In the genomic region with DNA sequence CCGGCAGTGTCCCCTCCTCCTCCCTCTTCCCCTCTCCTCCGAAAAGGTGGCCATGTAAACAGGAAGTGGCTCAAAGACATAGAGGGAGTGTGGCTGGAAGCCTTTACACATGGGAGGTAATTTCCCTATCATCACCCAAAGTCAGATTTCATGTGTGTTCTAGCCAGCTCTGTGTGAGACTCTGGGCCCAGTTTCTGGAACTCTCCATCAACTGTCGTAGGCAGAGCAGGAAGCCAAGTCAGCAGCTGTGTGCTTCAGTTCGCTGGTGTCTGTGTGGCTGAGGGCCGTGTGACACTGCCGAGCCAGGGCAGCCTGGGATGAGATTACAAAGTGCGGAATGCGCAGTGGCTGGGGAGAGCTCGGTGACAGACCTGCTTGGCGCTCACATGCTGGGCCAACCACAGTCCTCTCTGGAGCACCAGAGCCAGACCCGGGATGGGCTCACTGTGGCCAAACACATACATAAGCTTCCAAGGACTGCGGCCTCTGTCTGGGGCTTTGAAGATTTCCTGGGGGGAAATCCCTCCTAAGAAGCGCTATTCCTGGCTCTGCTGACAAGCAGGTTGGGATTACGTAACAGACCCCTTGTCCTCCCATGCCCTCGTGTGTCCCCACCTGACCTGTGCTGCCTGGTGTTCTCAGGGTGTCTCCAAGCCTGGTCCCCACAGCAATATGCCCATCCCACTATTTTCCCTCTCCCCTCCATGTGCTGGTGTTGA, we compare ENCODE assay signal across 8 cellular contexts. TPM values are rescaled to one million over a fixed set of nuclear protein-coding genes. Genes with fewer than 3 reads are reported as not detected.
A peak's percentile ranks its signal among the peaks of the same experiment; 100 is the strongest.
DNase-seq lines count a peak whose midpoint lies in the region; ATAC-seq and TF ChIP-seq lines count a peak whose summit lies in the region.

No MANE protein-coding gene starts in this region.

- H3K4me2 ChIP-seq in BLaER1 treated with 17β-estradiol and CSF1 and Interleukin-3, amounts not matched to agents 10 nM and 100 nM = peak overlapping the region; percentile 74 to 96 (median 86)

- H3K9me3 Mint-ChIP-seq in osteocyte (ENCODE audit: unreplicated experiment) = no peaks in the 10 kb centered on the region

- H4K20me1 ChIP-seq in BLaER1 treated with 17β-estradiol and CSF1 and Interleukin-3, amounts not matched to agents 10 nM and 100 nM = peaks cover 0 to 8% (median 0%) of the 10 kb centered on the region in 11 experiments; a peak in 2 of 22 replicates

- H3K4me1 ChIP-seq in BLaER1 treated with 17β-estradiol and CSF1 and Interleukin-3, amounts not matched to agents 10 nM and 100 nM = peaks cover 63 to 85% (median 80%) of the 10 kb centered on the region in 10 experiments
- peaks cover 0 to 26% (median 0%) of the 10 kb centered on the region in 4 donors for H3K4me1 ChIP-seq in Peyer's patch

- H3K27ac ChIP-seq in BLaER1 treated with 17β-estradiol and CSF1 and Interleukin-3, amounts not matched to agents 10 nM and 100 nM = peak overlapping the region in 10 of 11 experiments; percentile 39 to 83 (median 76); a peak in 19 of 22 replicates
- peak overlapping the region; percentile 49 to 90 (median 66) for H3K27ac ChIP-seq in Peyer's patch

- H3K36me3 ChIP-seq in BLaER1 treated with 17β-estradiol and CSF1 and Interleukin-3, amounts not matched to agents 10 nM and 100 nM = peaks cover 0 to 9% (median 0%) of the 10 kb centered on the region in 11 experiments; a peak in 3 of 22 replicates
- H3K36me3 ChIP-seq in Peyer's patch = no peaks in the 10 kb centered on the region

- TF ChIP-seq POLR2A in Peyer's patch (IDR thresholded peaks at IDR 0.05) = no peak
- TF ChIP-seq POLR2A in GM18505 (IDR thresholded peaks at IDR 0.05; ENCODE audit: borderline replicate concordance, extremely low read depth, insufficient read depth, insufficient read length) = no peak

- H3K9ac ChIP-seq in BLaER1 treated with 17β-estradiol and CSF1 and Interleukin-3, amounts not matched to agents 10 nM and 100 nM = peak overlapping the region in 9 of 11 experiments; percentile 16 to 71 (median 62); a peak in 15 of 22 replicates

- H3K27me3 ChIP-seq in BLaER1 treated with 17β-estradiol and CSF1 and Interleukin-3, amounts not matched to agents 10 nM and 100 nM = peaks cover 0 to 11% (median 0%) of the 10 kb centered on the region in 11 experiments; a peak in 3 of 22 replicates
- H3K27me3 ChIP-seq in Peyer's patch = no peaks in the 10 kb centered on the region

- H3K27ac Mint-ChIP-seq in osteocyte (ENCODE audit: unreplicated experiment) = peak overlapping the region; percentile 99

- no peaks in the 10 kb centered on the region for H3K27me3 Mint-ChIP-seq in osteocyte (ENCODE audit: unreplicated experiment)

- no peaks in the 10 kb centered on the region for H3K9me3 ChIP-seq in BLaER1 treated with 17β-estradiol and CSF1 and Interleukin-3, amounts not matched to agents 10 nM and 100 nM (replicated peaks in 1 of 11)
- no peaks in the 10 kb centered on the region for H3K9me3 ChIP-seq in Peyer's patch

- TF ChIP-seq CTCF in Peyer's patch (IDR thresholded peaks at IDR 0.05) = no peak
- no peak for TF ChIP-seq CTCF in fibroblast of pulmonary artery (IDR thresholded peaks at IDR 0.05; ENCODE audit: low read length, missing control alignments)
- TF ChIP-seq CTCF in osteocyte (IDR thresholded peaks at IDR 0.05) = no peak

- peak overlapping the region in 4 of 10 experiments; percentile 21 to 34 (median 27); a peak in 2 of 20 replicates for H3K4me3 ChIP-seq in BLaER1 treated with 17β-estradiol and CSF1 and Interleukin-3, amounts not matched to agents 10 nM and 100 nM
- H3K4me3 ChIP-seq in Peyer's patch (no peak overlapping the region), fibroblast of pulmonary artery (replicated peaks; ENCODE audit: low read depth, low read length) (no peak overlapping the region)

- peaks cover 79% of the 10 kb centered on the region for H3K4me1 Mint-ChIP-seq in osteocyte (ENCODE audit: unreplicated experiment)

- no peak overlapping the region for H3K4me3 Mint-ChIP-seq in osteocyte (ENCODE audit: unreplicated experiment)

- peak in 1 of 3 donors; percentile 62 for DNase-seq in Peyer's patch
- peak; percentile 83 for DNase-seq in fibroblast of pulmonary artery (ENCODE audit: low read depth)
- no peak for DNase-seq in osteocyte (ENCODE audit: extremely low spot score, unreplicated experiment)
- no peak for DNase-seq in T1000 (lab: John Stamatoyannopoulos, UW)

- ATAC-seq in GM18505 (IDR thresholded peaks at IDR 0.05; ENCODE audit: unreplicated experiment) (no peak), GM21360 (IDR thresholded peaks at IDR 0.05; ENCODE audit: unreplicated experiment) (no peak), HG02759 (IDR thresholded peaks at IDR 0.05; ENCODE audit: unreplicated experiment) (no peak)

- H3K36me3 Mint-ChIP-seq in osteocyte (ENCODE audit: unreplicated experiment) = peaks cover 25% of the 10 kb centered on the region

RNA-seq across cellular contexts. Expression of a gene that starts 50.7 kb away (rescaled TPM):
- total RNA-seq in Peyer's patch (10 to 100 TPM; 15.6 to 28.4 (median 23.0) TPM), osteocyte (23.5 and 32.1 TPM in 2 replicates)
